ENCODE assay signal across 26 cellular contexts in the genomic region with DNA sequence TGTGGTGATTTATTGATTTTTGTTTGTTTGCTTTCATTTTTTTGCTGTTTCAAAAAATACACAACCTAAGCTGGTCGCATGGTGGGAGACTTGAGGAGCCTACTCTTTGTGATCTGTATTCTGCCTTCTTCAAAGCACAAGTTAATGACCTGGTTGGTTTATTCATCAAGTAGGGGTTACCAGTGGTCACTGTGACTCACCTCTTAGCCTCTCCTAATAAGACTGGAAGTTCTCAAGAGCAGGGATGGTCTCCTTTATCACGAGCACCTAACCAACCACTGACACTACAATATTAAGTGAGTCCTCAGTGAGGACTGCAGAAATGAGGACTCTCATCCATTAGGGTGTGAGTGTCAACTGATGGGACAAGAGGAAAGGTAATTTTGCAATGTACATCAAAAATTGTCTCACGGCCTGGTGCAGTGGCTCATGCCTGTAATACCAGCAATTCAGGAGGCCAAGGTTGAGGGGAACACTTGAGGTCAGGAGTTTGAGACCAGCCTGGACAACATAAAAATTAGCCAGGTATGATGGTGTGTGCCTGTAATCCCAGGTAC. TPM values are rescaled to one million over a fixed set of nuclear protein-coding genes. Genes with fewer than 3 reads are reported as not detected.
DNase-seq lines count a peak whose midpoint lies in the region; ATAC-seq and TF ChIP-seq lines count a peak whose summit lies in the region.
"Had no signal": no experiment of that assay in that cellular context is flagged by ENCODE, and none has a peak within 500 bp of the region (broad histone marks: within the 10 kb centered on the region; RNA-seq: fewer than 3 reads in every experiment).

No MANE protein-coding gene starts in this region.

- H3F3A ChIP-seq in GM23248 (ENCODE audit: insufficient read depth) = no peaks in the 10 kb centered on the region
- no peaks in the 10 kb centered on the region for H3F3A ChIP-seq in PC-3 (ENCODE audit: low read length, unreplicated experiment)

- DNase-seq in GM23248 (peak; percentile 63), PC-3 (peak; percentile 8), epithelial cell of proximal tubule (ENCODE audit: low read depth) (peak; percentile 63), neural crest cell (ENCODE audit: low read depth, low spot score) (no peak), NAMALWA (ENCODE audit: low spot score) (no peak)
- no peak for DNase-seq in CD8-positive, alpha-beta memory T cell
- DNase-seq: activated CD4-positive, alpha-beta memory T cell treated with anti-CD3 and anti-CD28 coated beads, Interleukin-2, amount 10 ng/mL, durations not matched to agents 7 days and 5 days; activated naive CD4-positive, alpha-beta T cell treated with anti-CD3 and anti-CD28 coated beads, Interleukin-2, amount 10 ng/mL, durations not matched to agents 7 days and 5 days; activated T-cell treated with anti-CD3 and anti-CD28 coated beads, Interleukin-2, amount 50 U/mL, for 4 hours; colonic mucosa; COR-L47; GF-D8; NCI-H1417; NCI-H2171; NCI-H774; spleen; stimulated activated CD4-positive, alpha-beta T cell treated with anti-CD3 and anti-CD28 coated beads, Interleukin-4, amount 100 ng/mL, for 4 hours had no signal

- no peak overlapping the region for H3K4me2 ChIP-seq in GM23248 (ENCODE audit: unreplicated experiment)
- no peak overlapping the region for H3K4me2 ChIP-seq in PC-3 (ENCODE audit: low read length)
- H3K4me2 ChIP-seq: neural progenitor cell had no signal

- intact Hi-C loops in PC-3 (cut with micrococcal nuclease) = loop anchor here (5.0 kb wide), 1 partner anchor 229 kb away; no protein-coding TSS in a partner anchor

- peak overlapping the region; percentile 15 for H3K27ac Mint-ChIP-seq in neural crest cell (ENCODE audit: unreplicated experiment)
- peak overlapping the region in 2 of 8 donors; percentile 11 to 36 for H3K27ac Mint-ChIP-seq in CD8-positive, alpha-beta memory T cell
- H3K27ac Mint-ChIP-seq: activated CD4-positive, alpha-beta memory T cell treated with anti-CD3 and anti-CD28 coated beads, Interleukin-2, amount 10 ng/mL, durations not matched to agents 7 days and 5 days; activated naive CD4-positive, alpha-beta T cell treated with anti-CD3 and anti-CD28 coated beads, Interleukin-2, amount 10 ng/mL, durations not matched to agents 7 days and 5 days; B cell; neural progenitor cell; WTC11 had no signal

- H4K20me1 ChIP-seq in GM23248 (ENCODE audit: insufficient read depth) (no peaks in the 10 kb centered on the region), PC-3 (ENCODE audit: low read length) (no peaks in the 10 kb centered on the region)

- H3K4me1 ChIP-seq in GM23248 (ENCODE audit: insufficient read depth) (no peaks in the 10 kb centered on the region), PC-3 (ENCODE audit: insufficient read depth, low read length) (0 out of 2 replicates have a peak, but pooled peaks cover 5% of the 10 kb centered on the region)
- no peaks in the 10 kb centered on the region for H3K4me1 ChIP-seq in CD8-positive, alpha-beta memory T cell (ENCODE audit: insufficient read depth, low read length)
- H3K4me1 ChIP-seq: ascending aorta, HAP-1, neural progenitor cell, SJSA1 had no signal

- no peak for ATAC-seq in PC-3
- ATAC-seq in HG02970 (IDR thresholded peaks at IDR 0.05; ENCODE audit: low FRiP score, unreplicated experiment) = no peak
- ATAC-seq in HG03469 (IDR thresholded peaks at IDR 0.05; ENCODE audit: unreplicated experiment) = no peak
- ATAC-seq: activated T-cell treated with anti-CD3 and anti-CD28 coated beads, Interleukin-2, amount 50 U/mL, for 4 hours; left lobe of liver; WTC11 had no signal

- CTCF ChIA-PET in PC-3 (lab: Charles Lee) = no interaction called here
- CTCF ChIA-PET in CD8-positive, alpha-beta memory T cell (lab: Charles Lee) = interaction anchor here (1.0 kb wide), 1 partner anchor 94 kb away, joined by 5 read pairs; no protein-coding TSS in a partner anchor

- no peaks in the 10 kb centered on the region for H3K27me3 Mint-ChIP-seq in neural crest cell (ENCODE audit: low read depth)
- H3K27me3 Mint-ChIP-seq in CD8-positive, alpha-beta memory T cell = no peaks in the 10 kb centered on the region
- H3K27me3 Mint-ChIP-seq: activated CD4-positive, alpha-beta memory T cell treated with anti-CD3 and anti-CD28 coated beads, Interleukin-2, amount 10 ng/mL, durations not matched to agents 7 days and 5 days; B cell had no signal

- H2AFZ ChIP-seq in GM23248 (no peak overlapping the region), PC-3 (ENCODE audit: low read length) (no peak overlapping the region)
- H2AFZ ChIP-seq: neural progenitor cell had no signal

- H3K27me3 ChIP-seq in GM23248 (replicated peaks; ENCODE audit: insufficient read depth) = no peaks in the 10 kb centered on the region
- H3K27me3 ChIP-seq in PC-3 (ENCODE audit: low read length) = no peaks in the 10 kb centered on the region
- no peaks in the 10 kb centered on the region for H3K27me3 ChIP-seq in CD8-positive, alpha-beta memory T cell (ENCODE audit: insufficient read depth, low read length, poor library complexity, severe bottlenecking)
- H3K27me3 ChIP-seq: ascending aorta, colonic mucosa, neural progenitor cell, SJSA1, spleen had no signal

- H3K9ac ChIP-seq in GM23248 (no peak overlapping the region), PC-3 (ENCODE audit: low read length) (no peak overlapping the region)
- H3K9ac ChIP-seq: neural progenitor cell had no signal

- no peak overlapping the region for H3K4me3 Mint-ChIP-seq in neural crest cell
- no peak overlapping the region for H3K4me3 Mint-ChIP-seq in CD8-positive, alpha-beta memory T cell
- H3K4me3 Mint-ChIP-seq: activated CD4-positive, alpha-beta memory T cell treated with anti-CD3 and anti-CD28 coated beads, Interleukin-2, amount 10 ng/mL, durations not matched to agents 7 days and 5 days; activated naive CD4-positive, alpha-beta T cell treated with anti-CD3 and anti-CD28 coated beads, Interleukin-2, amount 10 ng/mL, durations not matched to agents 7 days and 5 days; activated T-cell treated with anti-CD3 and anti-CD28 coated beads, Interleukin-2, amount 50 U/mL, for 4 hours; B cell; neural progenitor cell; WTC11 had no signal

- no peaks in the 10 kb centered on the region for H3K9me2 ChIP-seq in GM23248 (ENCODE audit: insufficient read depth)
- H3K9me2 ChIP-seq in PC-3 (replicated peaks; ENCODE audit: low read length) = no peaks in the 10 kb centered on the region

- H3K9me3 ChIP-seq in GM23248 (ENCODE audit: low read depth) (no peaks in the 10 kb centered on the region), PC-3 (ENCODE audit: low read length) (0 out of 2 replicates have a peak, but pooled peaks cover 10% of the 10 kb centered on the region)
- no peaks in the 10 kb centered on the region for H3K9me3 ChIP-seq in CD8-positive, alpha-beta memory T cell (ENCODE audit: low read length)
- H3K9me3 ChIP-seq: ascending aorta, colonic mucosa, HAP-1, SJSA1 had no signal

- H3K36me3 ChIP-seq in GM23248 (ENCODE audit: low read depth) = no peaks in the 10 kb centered on the region
- no peaks in the 10 kb centered on the region for H3K36me3 ChIP-seq in PC-3 (ENCODE audit: low read depth, low read length)
- no peaks in the 10 kb centered on the region for H3K36me3 ChIP-seq in CD8-positive, alpha-beta memory T cell (ENCODE audit: insufficient read depth, low read length)
- H3K36me3 ChIP-seq: ascending aorta, colonic mucosa, HAP-1, neural progenitor cell, SJSA1, spleen had no signal

- no peaks in the 10 kb centered on the region for H3K36me3 Mint-ChIP-seq in neural crest cell (ENCODE audit: low read depth)
- peaks cover 0 to 6% (median 0%) of the 10 kb centered on the region in 3 donors for H3K36me3 Mint-ChIP-seq in CD8-positive, alpha-beta memory T cell

- peaks cover 11% of the 10 kb centered on the region for H3K4me1 Mint-ChIP-seq in neural crest cell
- peaks cover 0 to 2% (median 2%) of the 10 kb centered on the region in 3 donors for H3K4me1 Mint-ChIP-seq in CD8-positive, alpha-beta memory T cell
- H3K4me1 Mint-ChIP-seq: activated naive CD4-positive, alpha-beta T cell treated with anti-CD3 and anti-CD28 coated beads, Interleukin-2, amount 10 ng/mL, durations not matched to agents 7 days and 5 days; neural progenitor cell had no signal

- H3K79me2 ChIP-seq in GM23248 (ENCODE audit: insufficient read depth) (no peaks in the 10 kb centered on the region), PC-3 (ENCODE audit: low read length) (no peaks in the 10 kb centered on the region)

- 82 to 84% methylated on average over 3 of the region's 3 CpGs for WGBS in GM23248 (ENCODE audit: low coverage in 1 of 2, low lambda C conversion rate in 2 of 2, missing lambda C conversion rate in 2 of 2), 2 experiments

- no peak overlapping the region for H3K27ac ChIP-seq in GM23248
- H3K27ac ChIP-seq in PC-3 (ENCODE audit: low read length) = no peak overlapping the region
- H3K27ac ChIP-seq in CD8-positive, alpha-beta memory T cell (ENCODE audit: low read depth, low read length) = no peak overlapping the region
- H3K27ac ChIP-seq: ascending aorta, colonic mucosa, neural progenitor cell, SJSA1, spleen had no signal

- no TSS peak for BruUV-seq in PC-3 (replicated peaks; lab: Mats Ljungman, UMichigan)

- TF ChIP-seq CTCF in PC-3 (conservative IDR thresholded peaks at IDR 0.05; ENCODE audit: low read depth, low read length) (no peak), epithelial cell of proximal tubule (conservative IDR thresholded peaks at IDR 0.05; ENCODE audit: low read depth, low read length) (no peak), neural crest cell (conservative IDR thresholded peaks at IDR 0.05) (no peak)

- H3K9me3 Mint-ChIP-seq in neural crest cell = peaks cover 5% of the 10 kb centered on the region
- H3K9me3 Mint-ChIP-seq in CD8-positive, alpha-beta memory T cell = peaks cover 6% of the 10 kb centered on the region in 5 donors

- in situ Hi-C loops in GM23248 (cut with MboI) = no loop called here

- H3K4me3 ChIP-seq in GM23248 = no peak overlapping the region
- no peak overlapping the region for H3K4me3 ChIP-seq in PC-3 (ENCODE audit: low read length)
- H3K4me3 ChIP-seq in epithelial cell of proximal tubule (ENCODE audit: low read depth, low read length) = no peak overlapping the region
- no peak overlapping the region for H3K4me3 ChIP-seq in CD8-positive, alpha-beta memory T cell (ENCODE audit: low read length)
- H3K4me3 ChIP-seq: ascending aorta, colonic mucosa, HAP-1, neural progenitor cell, SJSA1, spleen had no signal

- POLR2A ChIA-PET in PC-3 (lab: Charles Lee; ENCODE audit: unreplicated experiment) = no interaction called here
- POLR2A ChIA-PET in CD8-positive, alpha-beta memory T cell (lab: Charles Lee) = no interaction called here

RNA-seq across cellular contexts. Expression of gene MTMR12, which starts 13.6 kb away (rescaled TPM):
- 13.4 and 48.8 TPM in 2 replicates for total RNA-seq in GM23248 (2014; rRNA removed; shearing (Covaris generic))
- 5.1 and 5.5 TPM in 2 replicates for polyA plus RNA-seq in GM23248 (2016; fragmentation: Nextera tagmentation; extraction: Ambion mirVana)
- total RNA-seq in PC-3 (2014; rRNA removed) = 14.5 and 16.0 TPM in 2 replicates
- total RNA-seq in epithelial cell of proximal tubule = 19.1 and 19.8 TPM in 2 replicates
- 23.5 and 28.1 TPM in 2 replicates for total RNA-seq in neural crest cell
- 10 to 100 TPM; 25.4 to 27.4 TPM for total RNA-seq in CD8-positive, alpha-beta memory T cell
- polyA plus RNA-seq in CD8-positive, alpha-beta memory T cell = 20.4 TPM

Comparison
In these comparisons a context has a peak if more than half of its experiments do, and no peak if none do; other contexts are left out.
1. DNase-seq: peak in GM23248 (single experiment), PC-3 (single experiment) and epithelial cell of proximal tubule (single experiment); none in neural crest cell (single experiment), CD8-positive, alpha-beta memory T cell (0 of 5) and NAMALWA (single experiment).